In genomic region chr12:121789800-121790748, GRCh38 we compare ENCODE assay signal across 8 cellular contexts. TPM values are rescaled to one million over a fixed set of nuclear protein-coding genes. Genes with fewer than 3 reads are reported as not detected.
A peak's percentile ranks its signal among the peaks of the same experiment; 100 is the strongest.
DNase-seq lines count a peak whose midpoint lies in the region; ATAC-seq and TF ChIP-seq lines count a peak whose summit lies in the region.
"Had no signal": no experiment of that assay in that cellular context is flagged by ENCODE, and none has a peak within 500 bp of the region (broad histone marks: within the 10 kb centered on the region; RNA-seq: fewer than 3 reads in every experiment).

No MANE protein-coding gene starts in this region.

- H3K4me1 ChIP-seq in endodermal cell (ENCODE audit: control insufficient read depth, insufficient read depth, low read length) (peaks cover 14% of the 10 kb centered on the region), sigmoid colon (peaks cover 0 to 26% (median 24%) of the 10 kb centered on the region in 4 donors)

- H3K9ac ChIP-seq in endodermal cell (ENCODE audit: extremely low read depth, low read length, poor library complexity, severe bottlenecking) = no peak overlapping the region

- no peak overlapping the region for H3K4me3 ChIP-seq in endodermal cell (ENCODE audit: low read length)
- H3K4me3 ChIP-seq in sigmoid colon = no peak overlapping the region
- H3K4me3 ChIP-seq: ascending aorta had no signal

- H3K36me3 Mint-ChIP-seq in endodermal cell (ENCODE audit: low read depth) = peaks cover 16% of the 10 kb centered on the region

- no peak for TF ChIP-seq POLR2A in sigmoid colon (IDR thresholded peaks at IDR 0.05)

- H3K27me3 ChIP-seq in endodermal cell (ENCODE audit: control insufficient read depth, insufficient read depth, low read length, poor library complexity, severe bottlenecking) = no peaks in the 10 kb centered on the region
- H3K27me3 ChIP-seq in sigmoid colon = no peaks in the 10 kb centered on the region
- H3K27me3 ChIP-seq: ascending aorta had no signal

- peaks cover 1% of the 10 kb centered on the region for H3K36me3 ChIP-seq in endodermal cell (ENCODE audit: control insufficient read depth, insufficient read depth, low read length)
- no peaks in the 10 kb centered on the region for H3K36me3 ChIP-seq in sigmoid colon
- H3K36me3 ChIP-seq: ascending aorta had no signal

- peak overlapping the region; percentile 35 for H3K27ac Mint-ChIP-seq in endodermal cell

- H3K9me3 ChIP-seq in endodermal cell (ENCODE audit: control insufficient read depth, low read length) = no peaks in the 10 kb centered on the region
- no peaks in the 10 kb centered on the region for H3K9me3 ChIP-seq in sigmoid colon
- H3K9me3 ChIP-seq: ascending aorta had no signal

- peaks cover 18% of the 10 kb centered on the region for H3K4me1 Mint-ChIP-seq in endodermal cell

- no peaks in the 10 kb centered on the region for H3K9me3 Mint-ChIP-seq in endodermal cell

- H3K27me3 Mint-ChIP-seq in endodermal cell (ENCODE audit: insufficient read depth) = peaks cover 1% of the 10 kb centered on the region

- no peak overlapping the region for H3K27ac ChIP-seq in endodermal cell (ENCODE audit: low read depth, low read length)
- peak overlapping the region in 3 of 4 donors; percentile 3 to 38 (median 14) for H3K27ac ChIP-seq in sigmoid colon
- H3K27ac ChIP-seq: ascending aorta had no signal

- no peak overlapping the region for H3K4me3 Mint-ChIP-seq in endodermal cell

- intact Hi-C loops in sigmoid colon (cut with DNase I) = no loop called here

- no peak for TF ChIP-seq CTCF in endodermal cell (conservative IDR thresholded peaks at IDR 0.05)
- no peak for TF ChIP-seq CTCF in sigmoid colon (IDR thresholded peaks at IDR 0.05)

- TF ChIP-seq EP300 in sigmoid colon (IDR thresholded peaks at IDR 0.05) = no peak

- peak; percentile 95 for DNase-seq in activated CD4-positive, alpha-beta T cell treated with anti-CD3 and anti-CD28 coated beads for 48 hours
- DNase-seq in endodermal cell (no peak), sigmoid colon (peak; percentile 77), AG20443 (ENCODE audit: low spot score) (no peak), NCI-H1436 (lab: John Stamatoyannopoulos, UW) (no peak)

- peak; percentile 42 for ATAC-seq in GM19397 (IDR thresholded peaks at IDR 0.05; ENCODE audit: unreplicated experiment)
- peak; percentile 17 for ATAC-seq in HG03565 (IDR thresholded peaks at IDR 0.05; ENCODE audit: unreplicated experiment)

- 84 to 88% methylated on average over 19 to 28 of the region's 28 CpGs for WGBS in endodermal cell (ENCODE audit: insufficient coverage in 1 of 2, insufficient read length in 1 of 2), 2 experiments
- WGBS in sigmoid colon, 2 donors = 50 to 82% methylated on average over 28 of the region's 28 CpGs

RNA-seq across cellular contexts. Expression of gene RHOF, which starts 3.4 kb away (rescaled TPM):
- 10 to 100 TPM; 31.0 to 35.6 TPM for total RNA-seq in endodermal cell
- 24.1 TPM for polyA plus RNA-seq in endodermal cell (2013, experiment 1 of 2)
- 19.1 TPM for polyA plus RNA-seq in endodermal cell (2013, experiment 2 of 2)
- total RNA-seq in sigmoid colon = 10 to 100 TPM in 1 of 4 donors, 1 to 10 TPM in 3; 7.6 to 15.0 (median 8.1) TPM
- 100 to 1,000 TPM in 1 of 3 donors, 10 to 100 TPM in 2; 35.4 to 132 (median 48.9) TPM for polyA plus RNA-seq in sigmoid colon

RNA-seq across cellular contexts. Expression of gene SETD1B, which starts 13.7 kb away (rescaled TPM):
- total RNA-seq in endodermal cell (10 to 100 TPM; 30.7 to 32.6 TPM), sigmoid colon (10 to 100 TPM in 2 of 4 donors, 1 to 10 TPM in 2; 7.6 to 16.9 (median 11.4) TPM)
- 10.6 TPM for polyA plus RNA-seq in endodermal cell (2013, experiment 1 of 2)
- polyA plus RNA-seq in endodermal cell (2013, experiment 2 of 2) = 10.3 TPM
- 10 to 100 TPM in 1 of 3 donors, 1 to 10 TPM in 2; 2.4 to 16.0 (median 3.0) TPM for polyA plus RNA-seq in sigmoid colon

Comparison
In these comparisons a context has a peak if more than half of its experiments do, and no peak if none do; other contexts are left out.
1. DNase-seq: peak in activated CD4-positive, alpha-beta T cell treated with anti-CD3 and anti-CD28 coated beads for 48 hours (single experiment) and sigmoid colon (single experiment); none in endodermal cell (single experiment), AG20443 (single experiment) and NCI-H1436 (single experiment).